In the genomic region with DNA sequence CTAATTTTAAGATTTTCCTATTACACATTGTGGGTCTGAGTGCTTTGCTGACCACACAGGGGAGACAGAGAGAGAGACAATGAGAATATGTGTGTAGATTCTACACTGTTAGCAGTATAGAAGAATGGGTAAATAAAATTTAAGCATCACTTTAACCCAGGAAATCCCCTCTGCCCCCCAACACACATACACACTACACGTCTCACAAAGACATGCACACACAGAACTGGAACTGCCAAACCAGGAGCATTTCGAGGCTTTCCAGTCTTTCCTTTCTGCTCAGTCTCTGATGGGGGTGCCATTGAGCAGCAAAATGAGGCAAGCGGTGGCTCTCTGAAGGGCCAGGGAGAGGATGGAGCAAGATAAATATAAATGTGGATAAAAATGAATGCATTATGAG, we compare ENCODE assay signal across 1 cellular context.
TF ChIP-seq lines count a peak whose summit lies in the region.

No MANE protein-coding gene starts in this region.

TF ChIP-seq in HepG2, 621 proteins besides CTCF, POLR2A, EP300 and RAD21 (continued from another document):
- peak; percentile 58 for TF ChIP-seq SAP130 (CRISPR knock-in tag; IDR thresholded peaks at IDR 0.05; ENCODE audit: low read depth)
- TF ChIP-seq ADNP (CRISPR knock-in tag; IDR thresholded peaks at IDR 0.05), result no peak
